8 cellular contexts compared by ENCODE assay signal in the genomic region with DNA sequence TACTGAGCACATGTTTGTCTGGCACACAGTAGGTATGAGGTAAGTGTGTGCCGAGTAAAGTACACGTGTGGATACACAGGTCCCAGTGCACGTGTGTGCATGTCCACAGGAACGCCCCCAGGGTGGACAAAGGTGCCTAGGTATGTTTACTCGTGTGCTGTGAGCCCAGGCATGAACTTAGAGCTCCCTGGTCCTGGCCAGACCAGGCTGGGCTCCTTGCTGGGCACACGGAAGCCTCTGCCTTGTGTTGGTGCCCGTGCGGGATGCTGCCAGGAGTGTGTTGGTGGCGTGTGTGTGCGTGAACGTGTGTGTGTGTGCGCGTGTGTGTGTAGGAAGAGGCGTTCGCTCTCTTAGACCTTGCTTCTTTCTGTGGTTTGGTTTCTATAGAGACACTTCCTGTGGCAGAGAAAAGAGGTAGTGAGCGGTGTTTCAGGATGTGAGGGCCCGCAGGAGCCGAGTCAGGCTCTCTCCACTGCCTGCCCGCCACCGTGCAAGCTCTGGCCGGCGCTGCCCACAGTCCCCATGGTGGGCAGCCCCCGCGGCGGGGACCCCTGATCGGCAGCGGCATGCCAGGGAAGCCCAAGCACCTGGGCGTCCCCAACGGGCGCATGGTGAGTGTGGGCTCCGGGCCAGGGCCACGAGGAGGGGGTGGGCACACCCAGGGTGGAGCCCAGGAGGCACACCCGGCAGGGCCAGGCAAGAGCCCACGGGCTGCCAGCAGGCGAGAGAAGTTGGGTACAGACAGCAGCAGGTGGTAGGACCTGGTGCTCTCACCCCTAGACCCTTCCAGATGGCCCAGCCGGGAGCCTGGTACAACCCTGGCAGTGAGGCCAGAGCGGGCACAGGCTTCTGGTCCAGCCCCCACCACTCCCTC.
DNase-seq lines count a peak whose midpoint lies in the region; ATAC-seq and TF ChIP-seq lines count a peak whose summit lies in the region.

A gene with protein sequence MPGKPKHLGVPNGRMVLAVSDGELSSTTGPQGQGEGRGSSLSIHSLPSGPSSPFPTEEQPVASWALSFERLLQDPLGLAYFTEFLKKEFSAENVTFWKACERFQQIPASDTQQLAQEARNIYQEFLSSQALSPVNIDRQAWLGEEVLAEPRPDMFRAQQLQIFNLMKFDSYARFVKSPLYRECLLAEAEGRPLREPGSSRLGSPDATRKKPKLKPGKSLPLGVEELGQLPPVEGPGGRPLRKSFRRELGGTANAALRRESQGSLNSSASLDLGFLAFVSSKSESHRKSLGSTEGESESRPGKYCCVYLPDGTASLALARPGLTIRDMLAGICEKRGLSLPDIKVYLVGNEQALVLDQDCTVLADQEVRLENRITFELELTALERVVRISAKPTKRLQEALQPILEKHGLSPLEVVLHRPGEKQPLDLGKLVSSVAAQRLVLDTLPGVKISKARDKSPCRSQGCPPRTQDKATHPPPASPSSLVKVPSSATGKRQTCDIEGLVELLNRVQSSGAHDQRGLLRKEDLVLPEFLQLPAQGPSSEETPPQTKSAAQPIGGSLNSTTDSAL (plus strand): TSS at position 466 of the 874 bp plus-strand sequence. CDS start 101 bp downstream, at position 567.

- no peaks in the 10 kb centered on the region for H3K27me3 ChIP-seq in parathyroid adenoma (ENCODE audit: control insufficient read depth, insufficient read depth, low read length)

- no peak within 1 kb of the TSS for H2AFZ ChIP-seq in parathyroid adenoma

- no peaks in the 10 kb centered on the region for H3K79me2 ChIP-seq in parathyroid adenoma

- peak; percentile 64 for DNase-seq in NK-92 treated with Interleukin-12 subunit alpha and Interleukin-12 subunit beta, amount 100 ng/mL, for 24 hours (lab: John Stamatoyannopoulos, UW)
- DNase-seq in NK-92 (lab: John Stamatoyannopoulos, UW; ENCODE audit: unreplicated experiment) (no peak), NOMO-1 treated with DMSO at 0.1 percent for 48 hours (lab: John Stamatoyannopoulos, UW; ENCODE audit: unreplicated experiment) (peak; percentile 96), erythroblast (lab: John Stamatoyannopoulos, UW) (peak; percentile 51 to 65), NCI-H1436 treated with DMSO at 0.1 percent for 48 hours (lab: John Stamatoyannopoulos, UW) (no peak)
- DNase-seq in activated CD8-positive, alpha-beta memory T cell treated with anti-CD3 and anti-CD28 coated beads for 4 hours (ENCODE audit: low read depth in 2 of 2): peak; percentile 41 to 44

- TF ChIP-seq CTCF in parathyroid adenoma (IDR thresholded peaks at IDR 0.05): no peak

- peak; percentile 89 for ATAC-seq in HG03064 (IDR thresholded peaks at IDR 0.05; ENCODE audit: low read depth, unreplicated experiment)

- peak; percentile 74 for TF ChIP-seq POLR2A in erythroblast (IDR thresholded peaks at IDR 0.05; ENCODE audit: low read length)

- H3K4me1 ChIP-seq in parathyroid adenoma: no peaks in the 10 kb centered on the region

- H3K9ac ChIP-seq in parathyroid adenoma: no peak within 1 kb of the TSS

- no peak within 1 kb of the TSS for H3K27ac ChIP-seq in parathyroid adenoma

- no peaks in the 10 kb centered on the region for H3K9me3 ChIP-seq in parathyroid adenoma (ENCODE audit: control insufficient read depth, low read length)

- peak within 1 kb of the TSS; percentile 24 for H3K4me3 ChIP-seq in parathyroid adenoma (ENCODE audit: low read depth, low read length)

- H3K36me3 ChIP-seq in parathyroid adenoma (ENCODE audit: control insufficient read depth, insufficient read depth, low read length): no peaks in the 10 kb centered on the region

- H3K4me2 ChIP-seq in parathyroid adenoma (ENCODE audit: low read length): no peak within 1 kb of the TSS

Comparison
In these comparisons a context has a peak if more than half of its experiments do, and no peak if none do; other contexts are left out.
1. DNase-seq: peak in NK-92 treated with Interleukin-12 subunit alpha and Interleukin-12 subunit beta, amount 100 ng/mL, for 24 hours (single experiment), NOMO-1 treated with DMSO at 0.1 percent for 48 hours (single experiment), activated CD8-positive, alpha-beta memory T cell treated with anti-CD3 and anti-CD28 coated beads for 4 hours (2 of 2) and erythroblast (2 of 2); none in NK-92 (single experiment) and NCI-H1436 treated with DMSO at 0.1 percent for 48 hours (single experiment).